ENCODE assay signal across 8 cellular contexts in the genomic region with DNA sequence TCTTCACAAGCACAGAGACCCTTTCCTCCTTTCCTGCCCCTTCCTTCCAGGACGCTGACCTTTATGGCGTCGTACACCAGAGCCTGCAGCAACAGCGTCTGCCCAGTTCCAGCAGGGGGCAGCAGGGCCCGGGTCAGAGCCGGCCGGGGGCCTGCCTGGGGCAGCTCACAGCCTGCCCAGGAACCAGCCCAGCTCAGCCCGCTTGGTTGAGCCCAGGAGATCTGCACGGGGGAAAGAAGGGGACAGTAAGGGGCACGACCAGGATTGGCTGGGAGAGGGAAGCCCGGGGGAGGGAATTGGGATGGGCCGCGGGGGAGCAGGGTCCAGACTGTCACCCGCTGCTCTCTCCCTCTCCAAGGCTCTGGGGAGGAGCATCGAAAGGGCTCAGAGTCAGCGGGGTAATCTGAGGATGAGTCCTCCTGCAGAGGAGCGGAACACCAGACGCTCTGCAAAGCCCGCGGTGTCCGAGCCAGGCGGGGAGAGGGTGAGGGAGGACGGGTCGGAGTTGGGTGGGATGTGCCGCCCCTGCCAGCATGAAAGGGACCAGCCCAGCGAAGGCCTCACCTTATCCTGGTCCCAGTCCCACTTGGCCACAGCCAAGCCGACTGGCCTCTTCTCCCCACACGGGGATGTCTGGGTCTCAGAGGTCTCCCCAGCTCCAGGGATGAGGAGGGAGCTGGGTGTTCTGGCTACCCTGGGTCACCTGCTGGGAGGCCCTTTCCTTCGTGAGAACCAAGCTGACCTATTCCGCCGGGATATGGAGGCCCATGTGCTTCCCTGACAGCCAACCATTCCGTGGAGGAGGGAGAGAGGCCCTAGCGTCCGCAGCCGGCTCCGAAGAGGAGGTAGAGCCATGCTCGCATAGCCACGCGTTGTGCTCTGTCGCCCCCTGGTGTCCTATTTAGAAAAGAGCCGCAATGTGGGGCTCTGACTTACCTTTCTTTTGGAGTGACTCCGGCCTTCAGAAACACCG. TPM values are rescaled to one million over a fixed set of nuclear protein-coding genes. Genes with fewer than 3 reads are reported as not detected.
DNase-seq lines count a peak whose midpoint lies in the region; ATAC-seq, FAIRE-seq and TF ChIP-seq lines count a peak whose summit lies in the region.

No MANE protein-coding gene starts in this region.

- CTCF ChIA-PET in RWPE1 (lab: Yijun Ruan, JAX) = interaction anchor here (0.5 to 2.3 kb wide), 30 partner anchors 9 to 1093 kb away, joined by 3 to 33 read pairs (median 4); partner anchors contain the start of gene RNU5B-1

- H3K4me2 ChIP-seq in Loucy (ENCODE audit: low read depth, low read length, poor library complexity, severe bottlenecking) = peak overlapping the region; percentile 98

- peak overlapping the region; percentile 93 for H3K4me3 Mint-ChIP-seq in natural killer cell

- H3F3A ChIP-seq in Loucy (ENCODE audit: low read depth) = no peaks in the 10 kb centered on the region

- peak overlapping the region; percentile 97 for H2AFZ ChIP-seq in Loucy (ENCODE audit: low read length)

- ATAC-seq in natural killer cell = peak; percentile 79 to 86 (median 81)

- no peaks in the 10 kb centered on the region for H3K9me3 ChIP-seq in Loucy (ENCODE audit: insufficient read depth, low read depth, low read length)

- peak; percentile 90 for DNase-seq in AG08396 (ENCODE audit: low spot score)
- DNase-seq in GM19239 (ENCODE audit: insufficient read length, low spot score) = peak; percentile 98
- DNase-seq in RWPE1 (ENCODE audit: low spot score) = peak; percentile 89
- DNase-seq in activated T-helper 9 cell treated with anti-CD3 and anti-CD28 coated beads, Interleukin-2, amount 50 U/mL, for 16 hours (ENCODE audit: low read depth) = peak; percentile 70
- peak; percentile 78 for DNase-seq in fibroblast of peridontal ligament (ENCODE audit: extremely low read depth)
- DNase-seq in natural killer cell = peak; percentile 78
- DNase-seq in stimulated activated naive CD4-positive, alpha-beta T cell (lab: John Stamatoyannopoulos, UW) = peak; percentile 50 to 83 (median 72)

- TF ChIP-seq CTCF in Loucy (conservative IDR thresholded peaks at IDR 0.05; ENCODE audit: low read length) (peak; percentile 95), RWPE1 (conservative IDR thresholded peaks at IDR 0.05; ENCODE audit: low read depth) (peak; percentile 90), natural killer cell (IDR thresholded peaks at IDR 0.05) (peak; percentile 72)

- peak overlapping the region; percentile 79 for H3K9ac ChIP-seq in Loucy (ENCODE audit: low read depth, low read length, poor library complexity, severe bottlenecking)

- peak overlapping the region in 1 of 2 donors; percentile 87 for H3K27ac Mint-ChIP-seq in natural killer cell

- peaks cover 9% of the 10 kb centered on the region for H3K4me1 ChIP-seq in Loucy (ENCODE audit: insufficient read depth, low read length, poor library complexity, severe bottlenecking)

- no peaks in the 10 kb centered on the region for H3K9me2 ChIP-seq in Loucy (replicated peaks; ENCODE audit: low read depth, low read length)

- no peaks in the 10 kb centered on the region for H3K36me3 ChIP-seq in Loucy (ENCODE audit: insufficient read depth, low read length)

- peaks cover 21 to 23% of the 10 kb centered on the region in 2 donors for H3K4me1 Mint-ChIP-seq in natural killer cell

- H3K27me3 Mint-ChIP-seq in natural killer cell (ENCODE audit: low read depth in 2 of 2) = peaks cover 3 to 5% of the 10 kb centered on the region in 2 donors

- H3K4me3 ChIP-seq in Loucy (ENCODE audit: low read length, poor library complexity, severe bottlenecking) = peak overlapping the region; percentile 86

- H4K20me1 ChIP-seq in Loucy (ENCODE audit: insufficient read depth, low read length, poor library complexity, severe bottlenecking) = no peaks in the 10 kb centered on the region

- no peaks in the 10 kb centered on the region for H3K9me3 Mint-ChIP-seq in natural killer cell

- H3K27me3 ChIP-seq in Loucy (ENCODE audit: insufficient read depth, low read length, poor library complexity, severe bottlenecking) = no peaks in the 10 kb centered on the region

- POLR2A ChIA-PET in RWPE1 (lab: Yijun Ruan, JAX; ENCODE audit: low non-redundant PET) = no interaction called here

- peak overlapping the region; percentile 19 for H3K27ac ChIP-seq in RWPE1

- FAIRE-seq in GM19239 (lab: Jason Lieb, UNC) = peak; percentile 79

- intact Hi-C loops in natural killer cell (cut with micrococcal nuclease) = loop anchor here (1.0 to 10.0 kb wide), 4 partner anchors 67 to 352 kb away; partner anchors contain the start of gene CLPX

- H3K79me2 ChIP-seq in Loucy (ENCODE audit: insufficient read depth, low read length) = no peaks in the 10 kb centered on the region

- no peaks in the 10 kb centered on the region for H3K36me3 Mint-ChIP-seq in natural killer cell

RNA-seq across cellular contexts. Expression of gene IGDCC3, which starts 7.4 kb away (rescaled TPM):
- not detected for total RNA-seq in natural killer cell

RNA-seq across cellular contexts. Expression of gene IGDCC4, which starts 37.6 kb away (rescaled TPM):
- total RNA-seq in natural killer cell = under 1 TPM; 0.07 to 0.25 (median 0.09) TPM

Comparison
In these comparisons a context has a peak if more than half of its experiments do, and no peak if none do; other contexts are left out.
1. Peak in every context shown above with its lines: DNase-seq, ATAC-seq, H3K4me3 ChIP-seq and H3K27ac ChIP-seq.